ENCODE assay signal across 8 cellular contexts in the genomic region with DNA sequence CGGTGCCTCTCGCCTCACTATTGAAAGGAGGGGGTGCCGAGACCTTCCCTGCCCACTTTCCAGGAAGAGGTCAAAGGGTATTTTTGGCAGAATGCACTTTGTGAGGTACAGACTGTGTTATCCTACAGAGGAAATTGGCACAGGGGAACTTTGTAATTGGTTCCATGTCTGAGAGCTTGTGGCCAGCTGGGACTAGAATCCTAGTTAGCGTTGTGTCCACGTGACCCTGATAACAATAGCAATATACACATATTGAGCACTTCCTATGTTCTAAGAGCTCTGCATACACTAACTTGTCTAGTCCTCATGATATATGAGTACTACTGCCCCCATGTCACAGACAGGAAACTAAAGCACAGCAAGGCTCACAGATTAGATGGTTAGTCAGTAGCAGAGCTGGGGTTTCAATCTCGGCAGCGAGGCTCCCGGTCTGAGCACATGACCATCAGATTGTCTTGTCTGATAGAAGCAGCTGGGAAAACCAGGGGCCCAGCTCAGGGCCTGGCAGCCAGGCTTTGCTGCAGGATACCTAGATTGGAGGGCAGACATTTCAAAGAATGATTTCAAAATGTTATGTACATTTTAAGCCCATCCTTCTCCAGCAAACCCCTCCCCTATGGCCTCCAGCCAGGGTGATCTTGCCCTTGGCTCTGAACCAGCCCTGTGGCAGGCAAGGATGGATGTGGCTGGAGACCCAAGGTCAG. TPM values are rescaled to one million over a fixed set of nuclear protein-coding genes. Genes with fewer than 3 reads are reported as not detected.
DNase-seq lines count a peak whose midpoint lies in the region; ATAC-seq and TF ChIP-seq lines count a peak whose summit lies in the region.

No MANE protein-coding gene starts in this region.

- POLR2A ChIA-PET in A673 (lab: Charles Lee; ENCODE audit: low non-redundant PET): no interaction called here
- POLR2A ChIA-PET in activated CD8-positive, alpha-beta T cell treated with anti-CD3 and anti-CD28 coated beads, Interleukin-2, amount 10 ng/mL, durations not matched to agents 7 days and 5 days (lab: Charles Lee): interaction anchor here (0.6 to 3.6 kb wide), 16 partner anchors 10 to 468 kb away, joined by 3 to 53 read pairs (median 4); a partner anchor contains a TSS

- DNase-seq in A673 (ENCODE audit: low spot score) (peak; percentile 44), NCI-H2081 treated with DMSO at 0.1 percent for 48 hours (lab: John Stamatoyannopoulos, UW) (peak; percentile 55), fibroblast of pulmonary artery (ENCODE audit: low read depth) (peak; percentile 85), NCI-H1694 (lab: John Stamatoyannopoulos, UW) (no peak)
- DNase-seq in activated CD8-positive, alpha-beta T cell treated with anti-CD3 and anti-CD28 coated beads, Interleukin-2, amount 10 ng/mL, durations not matched to agents 7 days and 5 days: peak; percentile 69

- peaks cover 62% of the 10 kb centered on the region for H3K4me1 Mint-ChIP-seq in activated CD8-positive, alpha-beta T cell treated with anti-CD3 and anti-CD28 coated beads, Interleukin-2, amount 10 ng/mL, durations not matched to agents 7 days and 5 days (ENCODE audit: low read depth)

- no peak overlapping the region for H3K4me3 ChIP-seq in A673 (ENCODE audit: low read depth, low read length, poor library complexity, severe bottlenecking)
- peak overlapping the region; percentile 27 for H3K4me3 ChIP-seq in fibroblast of pulmonary artery (replicated peaks; ENCODE audit: low read depth, low read length)
- peak overlapping the region; percentile 75 for H3K4me3 ChIP-seq in parathyroid adenoma (ENCODE audit: low read depth, low read length)

- H3K36me3 ChIP-seq in A673 (ENCODE audit: insufficient read depth, low read length, poor library complexity, severe bottlenecking) (no peaks in the 10 kb centered on the region), parathyroid adenoma (ENCODE audit: control insufficient read depth, insufficient read depth, low read length) (no peaks in the 10 kb centered on the region)

- peak overlapping the region; percentile 89 for H2AFZ ChIP-seq in parathyroid adenoma

- peak; percentile 83 for ATAC-seq in GM18858 (IDR thresholded peaks at IDR 0.05; ENCODE audit: unreplicated experiment)
- ATAC-seq in HG02981 (IDR thresholded peaks at IDR 0.05; ENCODE audit: unreplicated experiment): peak; percentile 81
- ATAC-seq in activated CD8-positive, alpha-beta T cell treated with anti-CD3 and anti-CD28 coated beads, Interleukin-2, amount 10 ng/mL, durations not matched to agents 7 days and 5 days: peak; percentile 73

- H3K4me1 ChIP-seq in A673 (ENCODE audit: insufficient read depth, low read length, poor library complexity, severe bottlenecking) (peaks cover 25% of the 10 kb centered on the region), parathyroid adenoma (peaks cover 25% of the 10 kb centered on the region)

- H3K27ac Mint-ChIP-seq in activated CD8-positive, alpha-beta T cell treated with anti-CD3 and anti-CD28 coated beads, Interleukin-2, amount 10 ng/mL, durations not matched to agents 7 days and 5 days: peak overlapping the region; percentile 93

- peak overlapping the region; percentile 86 for H3K4me3 Mint-ChIP-seq in activated CD8-positive, alpha-beta T cell treated with anti-CD3 and anti-CD28 coated beads, Interleukin-2, amount 10 ng/mL, durations not matched to agents 7 days and 5 days

- H3K27me3 Mint-ChIP-seq in activated CD8-positive, alpha-beta T cell treated with anti-CD3 and anti-CD28 coated beads, Interleukin-2, amount 10 ng/mL, durations not matched to agents 7 days and 5 days (ENCODE audit: low read depth): no peaks in the 10 kb centered on the region

- H3K79me2 ChIP-seq in parathyroid adenoma: peaks cover 8% of the 10 kb centered on the region

- peaks cover 29% of the 10 kb centered on the region for H3K36me3 Mint-ChIP-seq in activated CD8-positive, alpha-beta T cell treated with anti-CD3 and anti-CD28 coated beads, Interleukin-2, amount 10 ng/mL, durations not matched to agents 7 days and 5 days (ENCODE audit: low read depth)

- H3K4me2 ChIP-seq in parathyroid adenoma (ENCODE audit: low read length): peak overlapping the region; percentile 83

- H3K27ac ChIP-seq in A673 (ENCODE audit: low read depth, low read length, poor library complexity, severe bottlenecking): no peak overlapping the region
- peak overlapping the region; percentile 98 for H3K27ac ChIP-seq in parathyroid adenoma

- H3K9me3 ChIP-seq in A673 (ENCODE audit: low read depth, low read length, poor library complexity, severe bottlenecking): no peaks in the 10 kb centered on the region
- H3K9me3 ChIP-seq in parathyroid adenoma (ENCODE audit: control insufficient read depth, low read length): no peaks in the 10 kb centered on the region

- intact Hi-C loops in A673 (cut with micrococcal nuclease; ENCODE audit: unreplicated experiment): no loop called here

- no TSS peak for BruUV-seq in A673 (replicated peaks; lab: Mats Ljungman, UMichigan)

- no peak for TF ChIP-seq CTCF in A673 (conservative IDR thresholded peaks at IDR 0.05; ENCODE audit: low read depth, low read length)
- TF ChIP-seq CTCF in fibroblast of pulmonary artery (IDR thresholded peaks at IDR 0.05; ENCODE audit: low read length, missing control alignments): no peak
- no peak for TF ChIP-seq CTCF in parathyroid adenoma (IDR thresholded peaks at IDR 0.05)

- CTCF ChIA-PET in A673 (lab: Charles Lee): no interaction called here
- CTCF ChIA-PET in activated CD8-positive, alpha-beta T cell treated with anti-CD3 and anti-CD28 coated beads, Interleukin-2, amount 10 ng/mL, durations not matched to agents 7 days and 5 days (lab: Charles Lee): interaction anchor here (0.7 to 3.3 kb wide), 19 partner anchors 8 to 171 kb away, joined by 3 to 37 read pairs (median 6); a partner anchor contains a TSS

- no peaks in the 10 kb centered on the region for H3K9me3 Mint-ChIP-seq in activated CD8-positive, alpha-beta T cell treated with anti-CD3 and anti-CD28 coated beads, Interleukin-2, amount 10 ng/mL, durations not matched to agents 7 days and 5 days (ENCODE audit: insufficient read depth)

- H3K27me3 ChIP-seq in A673 (replicated peaks; ENCODE audit: insufficient read depth, low read depth, low read length, poor library complexity) (no peaks in the 10 kb centered on the region), parathyroid adenoma (ENCODE audit: control insufficient read depth, insufficient read depth, low read length) (no peaks in the 10 kb centered on the region)

- H3K9ac ChIP-seq in parathyroid adenoma: peak overlapping the region; percentile 71

RNA-seq across cellular contexts. Expression of a gene that starts 1.4 kb away (rescaled TPM):
- total RNA-seq in A673 (2021): 2.6 and 2.7 TPM in 2 replicates
- 10 to 100 TPM; 42.6 to 43.5 TPM for total RNA-seq in activated CD8-positive, alpha-beta T cell treated with anti-CD3 and anti-CD28 coated beads, Interleukin-2, amount 10 ng/mL, durations not matched to agents 7 days and 5 days

Comparison
In these comparisons a context has a peak if more than half of its experiments do, and no peak if none do; other contexts are left out.
1. RNA of a gene that starts 1.4 kb away (total RNA-seq): 42.6 to 43.5 TPM in activated CD8-positive, alpha-beta T cell treated with anti-CD3 and anti-CD28 coated beads, Interleukin-2, amount 10 ng/mL, durations not matched to agents 7 days and 5 days; 2.6 to 2.7 TPM in A673; every median in the first group is over 10 times any median in the second.
2. Peak in every context shown above with its lines, with median percentiles within 50 percentile points of each other: ATAC-seq.